Comparison of ENCODE assay signal across 1 cellular context in genomic region chr9:87708989-87709706, GRCh38.
TF ChIP-seq lines count a peak whose summit lies in the region.

No MANE protein-coding gene starts in this region.

TF ChIP-seq in GM12878, 131 proteins besides CTCF, POLR2A, EP300 and RAD21 (continued from another document):
- TF ChIP-seq, protein P1, sequence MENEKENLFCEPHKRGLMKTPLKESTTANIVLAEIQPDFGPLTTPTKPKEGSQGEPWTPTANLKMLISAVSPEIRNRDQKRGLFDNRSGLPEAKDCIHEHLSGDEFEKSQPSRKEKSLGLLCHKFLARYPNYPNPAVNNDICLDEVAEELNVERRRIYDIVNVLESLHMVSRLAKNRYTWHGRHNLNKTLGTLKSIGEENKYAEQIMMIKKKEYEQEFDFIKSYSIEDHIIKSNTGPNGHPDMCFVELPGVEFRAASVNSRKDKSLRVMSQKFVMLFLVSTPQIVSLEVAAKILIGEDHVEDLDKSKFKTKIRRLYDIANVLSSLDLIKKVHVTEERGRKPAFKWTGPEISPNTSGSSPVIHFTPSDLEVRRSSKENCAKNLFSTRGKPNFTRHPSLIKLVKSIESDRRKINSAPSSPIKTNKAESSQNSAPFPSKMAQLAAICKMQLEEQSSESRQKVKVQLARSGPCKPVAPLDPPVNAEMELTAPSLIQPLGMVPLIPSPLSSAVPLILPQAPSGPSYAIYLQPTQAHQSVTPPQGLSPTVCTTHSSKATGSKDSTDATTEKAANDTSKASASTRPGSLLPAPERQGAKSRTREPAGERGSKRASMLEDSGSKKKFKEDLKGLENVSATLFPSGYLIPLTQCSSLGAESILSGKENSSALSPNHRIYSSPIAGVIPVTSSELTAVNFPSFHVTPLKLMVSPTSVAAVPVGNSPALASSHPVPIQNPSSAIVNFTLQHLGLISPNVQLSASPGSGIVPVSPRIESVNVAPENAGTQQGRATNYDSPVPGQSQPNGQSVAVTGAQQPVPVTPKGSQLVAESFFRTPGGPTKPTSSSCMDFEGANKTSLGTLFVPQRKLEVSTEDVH (IDR thresholded peaks at IDR 0.05; ENCODE audit: low read depth, partially characterized antibody): no peak
- TF ChIP-seq EED (IDR thresholded peaks at IDR 0.05; ENCODE audit: low read depth) (0 out of 2 replicates have a peak, but pooled peaks have one; percentile 17), DPF2 (IDR thresholded peaks at IDR 0.05) (no peak), NFIC (IDR thresholded peaks at IDR 0.05; ENCODE audit: low read depth, low read length) (peak; percentile 39; the same call in 1 of the 2 replicates)
